In the genomic region with DNA sequence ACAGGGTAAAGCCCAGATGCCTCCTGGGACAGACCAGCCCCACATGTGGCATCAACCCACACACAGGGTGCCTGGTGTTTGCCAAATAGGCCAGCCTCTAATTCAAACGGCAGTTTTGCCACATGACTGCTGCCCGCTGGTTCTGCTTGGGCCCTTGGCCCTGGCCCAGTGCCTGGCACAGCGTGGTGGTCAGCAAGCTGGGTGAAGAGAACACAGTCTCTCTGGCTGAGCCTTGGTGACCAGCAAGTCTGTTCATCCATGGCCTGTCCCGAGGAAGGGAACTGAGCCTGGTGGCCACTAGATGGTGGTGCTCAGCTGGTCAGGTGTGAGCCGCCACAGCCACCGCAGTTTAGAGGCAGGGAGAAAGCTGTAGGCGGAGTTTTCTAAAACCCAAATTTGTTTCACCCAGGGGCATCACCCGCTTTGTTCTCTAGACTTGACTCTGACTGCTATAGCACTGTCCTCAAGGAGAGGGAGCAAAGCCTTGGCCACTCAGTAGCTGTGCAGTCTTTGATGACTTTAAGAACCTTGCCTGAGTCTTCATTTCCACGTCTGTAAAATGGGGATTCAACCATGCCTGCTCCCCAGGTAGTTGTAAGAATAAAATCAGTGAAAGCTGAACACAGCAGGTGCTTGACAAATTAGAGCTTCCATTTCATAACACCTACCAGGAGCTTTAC, we compare ENCODE assay signal across 8 cellular contexts. TPM values are rescaled to one million over a fixed set of nuclear protein-coding genes. Genes with fewer than 3 reads are reported as not detected.
DNase-seq lines count a peak whose midpoint lies in the region; ATAC-seq and TF ChIP-seq lines count a peak whose summit lies in the region.

No MANE protein-coding gene starts in this region.

- peak; percentile 55 for DNase-seq in GM06990 (ENCODE audit: extremely low read depth, insufficient read length)
- DNase-seq in NCI-H345 (lab: John Stamatoyannopoulos, UW): peak; percentile 74
- peak; percentile 56 for DNase-seq in activated CD4-positive, CD25-positive, alpha-beta regulatory T cell treated with anti-CD3 and anti-CD28 coated beads, Interleukin-2, amount 50 U/mL, for 72 hours
- DNase-seq in chondrocyte (ENCODE audit: low spot score): peak; percentile 85
- peak; percentile 69 to 78 for DNase-seq in left colon
- DNase-seq in stimulated activated CD4-positive, alpha-beta T cell treated with anti-CD3 and anti-CD28 coated beads, Interleukin-2, amount 100 ng/mL, for 4 hours (ENCODE audit: low read depth): peak; percentile 40

- ATAC-seq in HG02798 (IDR thresholded peaks at IDR 0.05; ENCODE audit: poor library complexity, unreplicated experiment) (peak; percentile 82), left colon (peak; percentile 97), HG02970 (IDR thresholded peaks at IDR 0.05; ENCODE audit: low FRiP score, unreplicated experiment) (no peak)

- no peak overlapping the region for H3K27ac Mint-ChIP-seq in chondrocyte (ENCODE audit: unreplicated experiment)

- no peaks in the 10 kb centered on the region for H3K36me3 ChIP-seq in GM06990 (ENCODE audit: control insufficient read depth, insufficient read depth, low read length)

- H3K27me3 Mint-ChIP-seq in chondrocyte (ENCODE audit: low read depth): no peaks in the 10 kb centered on the region

- H3K4me1 Mint-ChIP-seq in chondrocyte (ENCODE audit: low read depth): peaks cover 33% of the 10 kb centered on the region

- no peaks in the 10 kb centered on the region for H3K36me3 Mint-ChIP-seq in chondrocyte (ENCODE audit: low read depth)

- no peaks in the 10 kb centered on the region for H3K9me3 Mint-ChIP-seq in chondrocyte (ENCODE audit: low read depth)

- H3K4me3 Mint-ChIP-seq in chondrocyte (ENCODE audit: unreplicated experiment): no peak overlapping the region

- TF ChIP-seq CTCF in GM06990 (IDR thresholded peaks at IDR 0.05; ENCODE audit: insufficient read depth, low read length, poor library complexity, severe bottlenecking) (peak; percentile 84), chondrocyte (IDR thresholded peaks at IDR 0.05) (peak; percentile 91)

- intact Hi-C loops in left colon (cut with DNase I, micrococcal nuclease): loop anchor here (2.0 to 10.0 kb wide), 3 partner anchors 95 to 185 kb away; no protein-coding TSS in a partner anchor

- H3K27me3 ChIP-seq in GM06990 (replicated peaks; ENCODE audit: control insufficient read depth, insufficient read depth, low read length): no peaks in the 10 kb centered on the region

- H3K4me3 ChIP-seq in GM06990 (replicated peaks; ENCODE audit: low read depth, low read length): no peak overlapping the region

RNA-seq across cellular contexts. Expression of a gene that starts 4.7 kb away (rescaled TPM):
- total RNA-seq in chondrocyte (0.55 to 1.0 TPM in 2 of 3 replicates, not detected in the other), left colon (under 1 TPM; 0.11 to 0.37 TPM)

RNA-seq across cellular contexts. Expression of a gene that starts 20.8 kb away (rescaled TPM):
- 71.9 to 99.2 TPM (median 75.9 TPM) in 3 replicates for total RNA-seq in chondrocyte
- total RNA-seq in left colon: 10 to 100 TPM; 72.6 to 77.5 TPM

RNA-seq across cellular contexts. Expression of a gene that starts 27.5 kb away (rescaled TPM):
- total RNA-seq in chondrocyte (3.9 to 7.7 TPM (median 5.2 TPM) in 3 replicates), left colon (1 to 10 TPM; 3.0 to 8.8 TPM)

RNA-seq across cellular contexts. Expression of a gene that starts 48.1 kb away (rescaled TPM):
- 1.6 to 2.8 TPM (median 2.0 TPM) in 3 replicates for total RNA-seq in chondrocyte
- total RNA-seq in left colon: 1 to 10 TPM in 1 of 2 donors, under 1 TPM in 1; 0.58 to 3.1 TPM
